ENCODE assay signal across 28 cellular contexts in the genomic region with DNA sequence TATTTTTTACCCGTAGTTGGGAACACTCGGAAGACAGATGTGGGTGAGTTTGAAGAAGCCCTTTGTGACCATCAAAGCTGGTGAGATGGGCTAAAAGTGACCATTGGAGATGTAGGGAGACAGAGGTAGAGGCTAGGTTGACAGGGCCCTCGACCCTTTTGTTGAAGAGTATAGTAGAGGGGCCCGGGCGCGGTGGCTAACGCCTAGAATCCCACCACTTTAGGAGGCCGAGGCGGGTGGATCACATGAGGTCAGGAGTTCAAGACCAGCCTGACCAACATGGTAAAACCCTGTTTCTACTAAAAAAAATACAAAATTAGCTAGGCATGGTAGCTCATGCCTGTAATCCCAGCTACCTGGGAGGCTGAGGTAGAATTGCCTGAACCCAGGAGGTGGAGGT. TPM values are rescaled to one million over a fixed set of nuclear protein-coding genes. Genes with fewer than 3 reads are reported as not detected.
A peak's percentile ranks its signal among the peaks of the same experiment; 100 is the strongest.
DNase-seq lines count a peak whose midpoint lies in the region; ATAC-seq and TF ChIP-seq lines count a peak whose summit lies in the region.
"Had no signal": no experiment of that assay in that cellular context is flagged by ENCODE, and none has a peak within 500 bp of the region (broad histone marks: within the 10 kb centered on the region; RNA-seq: fewer than 3 reads in every experiment).

No MANE protein-coding gene starts in this region.

- peaks cover 47% of the 10 kb centered on the region for H3K36me3 Mint-ChIP-seq in activated naive CD4-positive, alpha-beta T cell treated with anti-CD3 and anti-CD28 coated beads, Interleukin-2, amount 10 ng/mL, durations not matched to agents 7 days and 5 days
- H3K36me3 Mint-ChIP-seq in activated CD8-positive, alpha-beta T cell treated with anti-CD3 and anti-CD28 coated beads, Interleukin-2, amount 10 ng/mL, durations not matched to agents 7 days and 5 days (ENCODE audit: low read depth), result peaks cover 58% of the 10 kb centered on the region
- H3K36me3 Mint-ChIP-seq in type B pancreatic cell, result peaks cover 16% of the 10 kb centered on the region

- H3K27ac ChIP-seq in lower lobe of right lung, result peak overlapping the region; percentile 59
- H3K27ac ChIP-seq: colonic mucosa, HL-60 had no signal

- H3K4me1 Mint-ChIP-seq in activated naive CD4-positive, alpha-beta T cell treated with anti-CD3 and anti-CD28 coated beads, Interleukin-2, amount 10 ng/mL, durations not matched to agents 7 days and 5 days, result peaks cover 91% of the 10 kb centered on the region
- peaks cover 88% of the 10 kb centered on the region for H3K4me1 Mint-ChIP-seq in activated CD8-positive, alpha-beta T cell treated with anti-CD3 and anti-CD28 coated beads, Interleukin-2, amount 10 ng/mL, durations not matched to agents 7 days and 5 days (ENCODE audit: low read depth)
- H3K4me1 Mint-ChIP-seq in type B pancreatic cell (ENCODE audit: unreplicated experiment), result peaks cover 6% of the 10 kb centered on the region

- H3K4me3 ChIP-seq in lower lobe of right lung, result no peak overlapping the region
- H3K4me3 ChIP-seq: colonic mucosa, GM12878, heart left ventricle, stomach, tibial nerve had no signal

- H3K9me3 Mint-ChIP-seq in activated naive CD4-positive, alpha-beta T cell treated with anti-CD3 and anti-CD28 coated beads, Interleukin-2, amount 10 ng/mL, durations not matched to agents 7 days and 5 days, result no peaks in the 10 kb centered on the region
- no peaks in the 10 kb centered on the region for H3K9me3 Mint-ChIP-seq in activated CD8-positive, alpha-beta T cell treated with anti-CD3 and anti-CD28 coated beads, Interleukin-2, amount 10 ng/mL, durations not matched to agents 7 days and 5 days (ENCODE audit: insufficient read depth)
- H3K9me3 Mint-ChIP-seq in type B pancreatic cell, result no peaks in the 10 kb centered on the region
- H3K9me3 Mint-ChIP-seq: CD8-positive, alpha-beta memory T cell had no signal

- intact Hi-C loops in lower lobe of right lung (cut with DNase I), result no loop called here

- ATAC-seq in activated CD8-positive, alpha-beta T cell treated with anti-CD3 and anti-CD28 coated beads, Interleukin-2, amount 10 ng/mL, durations not matched to agents 7 days and 5 days, result no peak
- ATAC-seq in lower lobe of right lung, result no peak
- no peak for ATAC-seq in HG02870 (IDR thresholded peaks at IDR 0.05; ENCODE audit: unreplicated experiment)
- no peak for ATAC-seq in HG03457 (IDR thresholded peaks at IDR 0.05; ENCODE audit: unreplicated experiment)
- ATAC-seq: GM12878 had no signal

- CTCF ChIA-PET in activated naive CD4-positive, alpha-beta T cell treated with anti-CD3 and anti-CD28 coated beads, Interleukin-2, amount 10 ng/mL, durations not matched to agents 7 days and 5 days (lab: Charles Lee), result interaction anchor here (1.1 to 7.8 kb wide), 5 partner anchors 11 to 252 kb away, joined by 4 to 64 read pairs (median 12); a partner anchor contains a TSS
- CTCF ChIA-PET in activated CD8-positive, alpha-beta T cell treated with anti-CD3 and anti-CD28 coated beads, Interleukin-2, amount 10 ng/mL, durations not matched to agents 7 days and 5 days (lab: Charles Lee), result interaction anchor here (1.0 to 11.1 kb wide), 9 partner anchors 11 to 161 kb away, joined by 3 to 142 read pairs (median 7); a partner anchor contains a TSS

- no peaks in the 10 kb centered on the region for H3K27me3 Mint-ChIP-seq in activated naive CD4-positive, alpha-beta T cell treated with anti-CD3 and anti-CD28 coated beads, Interleukin-2, amount 10 ng/mL, durations not matched to agents 7 days and 5 days
- H3K27me3 Mint-ChIP-seq in activated CD8-positive, alpha-beta T cell treated with anti-CD3 and anti-CD28 coated beads, Interleukin-2, amount 10 ng/mL, durations not matched to agents 7 days and 5 days (ENCODE audit: low read depth), result no peaks in the 10 kb centered on the region
- H3K27me3 Mint-ChIP-seq in type B pancreatic cell, result no peaks in the 10 kb centered on the region
- H3K27me3 Mint-ChIP-seq: B cell; CD8-positive, alpha-beta memory T cell had no signal

- H3K27me3 ChIP-seq in lower lobe of right lung (ENCODE audit: low read depth), result no peaks in the 10 kb centered on the region
- H3K27me3 ChIP-seq: colonic mucosa, heart left ventricle, stomach, tibial nerve had no signal

- no peak for DNase-seq in activated naive CD4-positive, alpha-beta T cell treated with anti-CD3 and anti-CD28 coated beads, Interleukin-2, amount 10 ng/mL, durations not matched to agents 7 days and 5 days
- DNase-seq in activated naive CD4-positive, alpha-beta T cell (lab: John Stamatoyannopoulos, UW), result no peak
- no peak for DNase-seq in activated CD8-positive, alpha-beta T cell treated with anti-CD3 and anti-CD28 coated beads, Interleukin-2, amount 10 ng/mL, durations not matched to agents 7 days and 5 days
- DNase-seq in lower lobe of right lung (no peak), type B pancreatic cell (ENCODE audit: extremely low spot score, unreplicated experiment) (peak; percentile 24), amygdala (lab: John Stamatoyannopoulos, UW) (no peak)
- DNase-seq: activated CD4-positive, alpha-beta T cell treated with anti-CD3 and anti-CD28 coated beads for 48 hours; activated gamma-delta T cell treated with Interleukin-2 at 50 U/mL for 16 hours; amniotic stem cell; CD8-positive, alpha-beta memory T cell; EL; Kasumi-1; MV-4-11; NCI-H1436 treated with DMSO at 0.1 percent for 48 hours; NCI-H2107; NCI-H446; OCI-M1; SK-N-SH; stomach had no signal

- no peaks in the 10 kb centered on the region for H3K9me3 ChIP-seq in lower lobe of right lung
- H3K9me3 ChIP-seq: colonic mucosa, heart left ventricle, SK-N-SH, stomach, tibial nerve had no signal

- peak overlapping the region; percentile 55 for H3K27ac Mint-ChIP-seq in activated naive CD4-positive, alpha-beta T cell treated with anti-CD3 and anti-CD28 coated beads, Interleukin-2, amount 10 ng/mL, durations not matched to agents 7 days and 5 days
- H3K27ac Mint-ChIP-seq in activated CD8-positive, alpha-beta T cell treated with anti-CD3 and anti-CD28 coated beads, Interleukin-2, amount 10 ng/mL, durations not matched to agents 7 days and 5 days, result peak overlapping the region; percentile 91
- no peak overlapping the region for H3K27ac Mint-ChIP-seq in type B pancreatic cell
- H3K27ac Mint-ChIP-seq: B cell had no signal

- POLR2A ChIA-PET in activated CD8-positive, alpha-beta T cell treated with anti-CD3 and anti-CD28 coated beads, Interleukin-2, amount 10 ng/mL, durations not matched to agents 7 days and 5 days (lab: Charles Lee), result interaction anchor here (1.4 to 4.7 kb wide), 5 partner anchors 11 to 190 kb away, joined by 3 to 71 read pairs (median 10); a partner anchor contains a TSS

- no peak overlapping the region for H3K4me3 Mint-ChIP-seq in activated naive CD4-positive, alpha-beta T cell treated with anti-CD3 and anti-CD28 coated beads, Interleukin-2, amount 10 ng/mL, durations not matched to agents 7 days and 5 days
- no peak overlapping the region for H3K4me3 Mint-ChIP-seq in activated CD8-positive, alpha-beta T cell treated with anti-CD3 and anti-CD28 coated beads, Interleukin-2, amount 10 ng/mL, durations not matched to agents 7 days and 5 days
- H3K4me3 Mint-ChIP-seq in type B pancreatic cell, result no peak overlapping the region
- H3K4me3 Mint-ChIP-seq: B cell had no signal

- TF ChIP-seq CTCF in lower lobe of right lung (IDR thresholded peaks at IDR 0.05), result no peak
- no peak for TF ChIP-seq CTCF in type B pancreatic cell (conservative IDR thresholded peaks at IDR 0.05)

- peaks cover 75% of the 10 kb centered on the region for H3K4me1 ChIP-seq in lower lobe of right lung

- peaks cover 38% of the 10 kb centered on the region for H3K36me3 ChIP-seq in lower lobe of right lung
- H3K36me3 ChIP-seq: colonic mucosa had no signal

RNA-seq across cellular contexts. Expression of a gene that starts 16.2 kb away (rescaled TPM):
- 100 to 1,000 TPM; 166 to 169 TPM for total RNA-seq in activated CD8-positive, alpha-beta T cell treated with anti-CD3 and anti-CD28 coated beads, Interleukin-2, amount 10 ng/mL, durations not matched to agents 7 days and 5 days
- total RNA-seq in lower lobe of right lung, result 61.6 TPM
- 37.5 and 55.5 TPM in 2 replicates for total RNA-seq in type B pancreatic cell (ENCODE audit: low replicate concordance)

RNA-seq across cellular contexts. Expression of a gene that starts 45.8 kb away (rescaled TPM):
- 10 to 100 TPM; 24.1 to 25.2 TPM for total RNA-seq in activated CD8-positive, alpha-beta T cell treated with anti-CD3 and anti-CD28 coated beads, Interleukin-2, amount 10 ng/mL, durations not matched to agents 7 days and 5 days
- total RNA-seq in lower lobe of right lung (15.1 TPM), type B pancreatic cell (ENCODE audit: low replicate concordance) (21.7 and 24.1 TPM in 2 replicates)

RNA-seq across cellular contexts. Expression of a gene that starts 45.9 kb away (rescaled TPM):
- 10 to 100 TPM; 13.6 to 13.9 TPM for total RNA-seq in activated CD8-positive, alpha-beta T cell treated with anti-CD3 and anti-CD28 coated beads, Interleukin-2, amount 10 ng/mL, durations not matched to agents 7 days and 5 days
- total RNA-seq in lower lobe of right lung (9.9 TPM), type B pancreatic cell (ENCODE audit: low replicate concordance) (14.7 and 15.2 TPM in 2 replicates)

RNA-seq across cellular contexts. Expression of a gene that starts 53.2 kb away (rescaled TPM):
- total RNA-seq in activated CD8-positive, alpha-beta T cell treated with anti-CD3 and anti-CD28 coated beads, Interleukin-2, amount 10 ng/mL, durations not matched to agents 7 days and 5 days, result not detected
- total RNA-seq in lower lobe of right lung (not detected), type B pancreatic cell (ENCODE audit: low replicate concordance) (not detected in 2 replicates)
- total RNA-seq: B cell; CD8-positive, alpha-beta memory T cell; colonic mucosa; GM12878; heart left ventricle; kidney epithelial cell; stomach; tibial nerve had no signal
